In genomic region chr15:62742409-62743171, GRCh38 we compare ENCODE assay signal across 8 cellular contexts.
DNase-seq lines count a peak whose midpoint lies in the region; ATAC-seq, FAIRE-seq and TF ChIP-seq lines count a peak whose summit lies in the region.

No MANE protein-coding gene starts in this region.

- FAIRE-seq in GM19239 (lab: Jason Lieb, UNC): no peak

- TF ChIP-seq CTCF in foreskin fibroblast (IDR thresholded peaks at IDR 0.05; ENCODE audit: low read depth, low read length) (peak; percentile 88), omental fat pad (IDR thresholded peaks at IDR 0.05) (peak in 1 of 3 donors; percentile 2)

- H3K4me3 ChIP-seq in foreskin fibroblast (ENCODE audit: low read depth in 1 of 2, low read length in 2 of 2): no peak overlapping the region

- ATAC-seq in omental fat pad (ENCODE audit: low FRiP score) (peak; percentile 82), GM21737 (IDR thresholded peaks at IDR 0.05; ENCODE audit: unreplicated experiment) (no peak)

- peak; percentile 89 for DNase-seq in Ammon's horn (ENCODE audit: low spot score)
- peak; percentile 30 for DNase-seq in GM19239 (ENCODE audit: insufficient read length, low spot score)
- DNase-seq in NCI-H345 treated with DMSO at 0.1 percent for 48 hours (lab: John Stamatoyannopoulos, UW; ENCODE audit: unreplicated experiment): peak; percentile 14
- peak; percentile 28 to 45 for DNase-seq in activated T-cell treated with anti-CD3 and anti-CD28 coated beads, Interleukin-2, amount 50 U/mL, for 48 hours
- peak; percentile 90 to 97 for DNase-seq in foreskin fibroblast
- peak; percentile 33 for DNase-seq in omental fat pad (ENCODE audit: low spot score)
- peak; percentile 66 for DNase-seq in ureter (ENCODE audit: low spot score)

Comparison
In these comparisons a context has a peak if more than half of its experiments do, and no peak if none do; other contexts are left out.
1. DNase-seq: peak in every context shown above with its lines; median percentile 94 in foreskin fibroblast; 89 in Ammon's horn; 66 in ureter; 36 in activated T-cell treated with anti-CD3 and anti-CD28 coated beads, Interleukin-2, amount 50 U/mL, for 48 hours; 33 in omental fat pad; 30 in GM19239; 14 in NCI-H345 treated with DMSO at 0.1 percent for 48 hours.